Comparison of ENCODE assay signal across 25 cellular contexts in genomic region chr10:68756246-68756645, GRCh38.
"Had no signal": no experiment of that assay in that cellular context is flagged by ENCODE, and none has a peak within 500 bp of the region (broad histone marks: within the 10 kb centered on the region; RNA-seq: fewer than 3 reads in every experiment).

No MANE protein-coding gene starts in this region.

- H3K4me1 ChIP-seq: esophagus squamous epithelium, foreskin keratinocyte, neural progenitor cell, pancreas, spleen, tibial nerve, upper lobe of right lung, vagina had no signal

- H3K27me3 ChIP-seq: esophagus squamous epithelium, foreskin keratinocyte, hepatocyte, neural progenitor cell, pancreas, spleen, tibial nerve, upper lobe of right lung, vagina had no signal

- H3K9me3 ChIP-seq: esophagus squamous epithelium, pancreas, spleen, tibial nerve, upper lobe of right lung, vagina had no signal

- H3K27me3 Mint-ChIP-seq: effector memory CD8-positive, alpha-beta T cell; naive thymus-derived CD8-positive, alpha-beta T cell; progenitor cell of endocrine pancreas; stimulated activated memory B cell treated with anti-CD40 and anti-IgM and Interleukin-4, amounts not matched to agents 10 μg/mL and 1 μg/mL and 100 μg/mL, for 72 hours; stimulated activated naive CD8-positive, alpha-beta T cell treated with anti-CD3 and anti-CD28 coated beads, Interleukin-15, Interleukin-2, amounts not matched to agents 100 ng/mL and 50 ng/mL, for 24 hours had no signal

- H3K4me1 Mint-ChIP-seq: naive thymus-derived CD8-positive, alpha-beta T cell; neural progenitor cell had no signal

- H3K9ac ChIP-seq: neural progenitor cell had no signal

- ATAC-seq: effector memory CD8-positive, alpha-beta T cell; foreskin keratinocyte; left cardiac atrium; left ventricle myocardium superior; naive thymus-derived CD8-positive, alpha-beta T cell; pancreas; right cardiac atrium; stimulated activated memory B cell treated with anti-CD40 and anti-IgM and Interleukin-4, amounts not matched to agents 10 μg/mL and 1 μg/mL and 100 μg/mL, for 72 hours; upper lobe of right lung had no signal

- H3K27ac ChIP-seq: esophagus squamous epithelium, foreskin keratinocyte, hepatocyte, pancreas, spleen, tibial nerve, upper lobe of right lung, vagina had no signal

- H3K27ac Mint-ChIP-seq: neural progenitor cell; progenitor cell of endocrine pancreas; stimulated activated memory B cell treated with anti-CD40 and anti-IgM and Interleukin-4, amounts not matched to agents 10 μg/mL and 1 μg/mL and 100 μg/mL, for 72 hours; stimulated activated naive CD8-positive, alpha-beta T cell treated with anti-CD3 and anti-CD28 coated beads, Interleukin-15, Interleukin-2, amounts not matched to agents 100 ng/mL and 50 ng/mL, for 24 hours had no signal

- H3K4me2 ChIP-seq: hepatocyte, neural progenitor cell had no signal

- H3K4me3 ChIP-seq: esophagus squamous epithelium, hepatocyte, lung, neural progenitor cell, pancreas, spleen, tibial nerve, upper lobe of right lung, vagina had no signal

- H3K4me3 Mint-ChIP-seq: effector memory CD8-positive, alpha-beta T cell; naive thymus-derived CD8-positive, alpha-beta T cell; neural progenitor cell; stimulated activated memory B cell treated with anti-CD40 and anti-IgM and Interleukin-4, amounts not matched to agents 10 μg/mL and 1 μg/mL and 100 μg/mL, for 72 hours; stimulated activated naive CD8-positive, alpha-beta T cell treated with anti-CD3 and anti-CD28 coated beads, Interleukin-15, Interleukin-2, amounts not matched to agents 100 ng/mL and 50 ng/mL, for 24 hours had no signal

- DNase-seq: cortex of kidney; effector memory CD8-positive, alpha-beta T cell; esophagus squamous epithelium; foreskin keratinocyte; kidney; left cardiac atrium; left ventricle myocardium superior; mesenchymal stem cell; naive thymus-derived CD8-positive, alpha-beta T cell; nucleus accumbens; pancreas; right cardiac atrium; spleen; stimulated activated CD4-positive, alpha-beta T cell treated with anti-CD3 and anti-CD28 coated beads, Interleukin-15, amount 100 ng/mL, for 24 hours; stimulated activated CD4-positive, alpha-beta T cell treated with anti-CD3 and anti-CD28 coated beads, Interleukin-1b, Interleukin-23, amount 100 ng/mL, for 48 hours; stimulated activated CD4-positive, alpha-beta T cell treated with anti-CD3 and anti-CD28 coated beads, Interleukin-4, amount 100 ng/mL, for 24 hours; upper lobe of right lung had no signal

- H2AFZ ChIP-seq: hepatocyte, neural progenitor cell had no signal

- H3K9me3 Mint-ChIP-seq: effector memory CD8-positive, alpha-beta T cell; naive thymus-derived CD8-positive, alpha-beta T cell; neural progenitor cell; stimulated activated memory B cell treated with anti-CD40 and anti-IgM and Interleukin-4, amounts not matched to agents 10 μg/mL and 1 μg/mL and 100 μg/mL, for 72 hours; stimulated activated naive CD8-positive, alpha-beta T cell treated with anti-CD3 and anti-CD28 coated beads, Interleukin-15, Interleukin-2, amounts not matched to agents 100 ng/mL and 50 ng/mL, for 24 hours had no signal
